18 cellular contexts compared by ENCODE assay signal in the genomic region with DNA sequence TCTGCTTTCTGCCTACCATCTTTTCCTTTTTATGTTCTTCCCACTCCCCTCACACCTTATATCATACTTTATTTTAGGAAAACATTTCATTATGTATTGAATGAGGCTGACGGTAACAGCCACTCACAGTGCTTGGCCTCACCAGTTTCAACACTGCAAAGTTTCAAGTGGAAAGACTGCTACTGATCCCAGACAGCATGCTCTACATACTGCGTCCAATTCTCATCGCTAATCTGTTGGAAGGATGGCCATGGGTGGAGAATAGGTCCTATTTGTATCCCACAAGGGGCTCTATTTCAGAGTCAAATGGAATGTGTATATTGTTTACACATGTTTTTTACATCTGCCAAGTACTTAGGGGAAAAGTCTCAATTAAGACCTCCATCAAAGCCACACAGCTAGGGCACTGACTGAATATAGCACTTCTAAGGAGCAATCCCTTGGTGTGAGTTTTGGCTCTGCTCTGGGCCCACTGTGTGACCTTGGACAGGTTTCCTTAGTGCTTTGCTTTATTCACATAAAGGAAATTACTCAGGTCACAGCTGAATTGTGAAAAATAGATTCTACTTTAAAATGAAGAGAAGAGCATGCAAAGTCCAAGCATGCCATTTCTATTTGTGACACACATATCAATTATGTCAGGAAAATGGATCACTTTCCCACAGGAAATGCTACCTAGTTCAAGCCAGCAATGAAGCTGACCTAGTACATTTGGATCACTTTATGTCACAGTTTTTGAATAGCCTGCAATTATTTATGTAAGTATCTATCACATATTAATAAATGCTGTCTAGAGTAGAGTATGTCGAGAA.
A peak's percentile ranks its signal among the peaks of the same experiment; 100 is the strongest.
DNase-seq lines count a peak whose midpoint lies in the region; ATAC-seq and TF ChIP-seq lines count a peak whose summit lies in the region.
"Had no signal": no experiment of that assay in that cellular context is flagged by ENCODE, and none has a peak within 500 bp of the region (broad histone marks: within the 10 kb centered on the region; RNA-seq: fewer than 3 reads in every experiment).

No MANE protein-coding gene starts in this region.

- no peak overlapping the region for H3K27ac ChIP-seq in foreskin keratinocyte
- H3K27ac ChIP-seq: neutrophil had no signal

- DNase-seq in GM03348 (ENCODE audit: low spot score) (peak; percentile 23), foreskin keratinocyte (no peak), osteocyte (ENCODE audit: extremely low spot score, unreplicated experiment) (no peak), T-helper 1 cell (no peak), lower leg skin (ENCODE audit: low spot score in 2 of 2) (no peak)
- no peak for DNase-seq in activated naive CD4-positive, alpha-beta T cell (lab: John Stamatoyannopoulos, UW)
- DNase-seq: activated CD4-positive, alpha-beta T cell treated with anti-CD3 and anti-CD28 coated beads, Interleukin-2, amount 10 ng/mL, durations not matched to agents 7 days and 5 days; amniotic stem cell; BE2C; DMS79; GOT3; NCI-H748 treated with DMSO at 0.1 percent for 48 hours; upper lobe of left lung had no signal

- no peaks in the 10 kb centered on the region for H3K27me3 ChIP-seq in foreskin keratinocyte
- H3K27me3 ChIP-seq: BE2C, neutrophil, upper lobe of left lung had no signal

- peak overlapping the region; percentile 61 for H3K4me3 Mint-ChIP-seq in osteocyte (ENCODE audit: unreplicated experiment)
- H3K4me3 Mint-ChIP-seq: activated CD4-positive, alpha-beta T cell treated with anti-CD3 and anti-CD28 coated beads, Interleukin-2, amount 10 ng/mL, durations not matched to agents 7 days and 5 days; dendritic cell treated with granulocyte-macrophage colony-stimulating factor and Interleukin-4, amounts not matched to agents 40 ng/mL and 50 ng/mL, for 4 days had no signal

- H3K4me1 ChIP-seq in foreskin keratinocyte: no peaks in the 10 kb centered on the region
- H3K4me1 ChIP-seq: BE2C had no signal

- no peak for TF ChIP-seq POLR2A in lower leg skin (IDR thresholded peaks at IDR 0.05)

- ATAC-seq in SK-N-SH treated with all-trans-retinoic acid at 6 μM for 48 hours (peak; percentile 40), foreskin keratinocyte (peak; percentile 16), HG03571 (IDR thresholded peaks at IDR 0.05; ENCODE audit: unreplicated experiment) (no peak)

- peaks cover 8% of the 10 kb centered on the region for H3K9me3 Mint-ChIP-seq in osteocyte (ENCODE audit: unreplicated experiment)
- H3K9me3 Mint-ChIP-seq: dendritic cell treated with granulocyte-macrophage colony-stimulating factor and Interleukin-4, amounts not matched to agents 40 ng/mL and 50 ng/mL, for 4 days had no signal

- WGBS in lower leg skin, 2 donors: 46 to 61% methylated on average over 4 of the region's 4 CpGs

- no peak overlapping the region for H3K4me3 ChIP-seq in lower leg skin (ENCODE audit: low read depth, poor library complexity, severe bottlenecking)
- H3K4me3 ChIP-seq: lung, upper lobe of left lung had no signal

- peaks cover 5% of the 10 kb centered on the region for H3K36me3 Mint-ChIP-seq in osteocyte (ENCODE audit: unreplicated experiment)

- intact Hi-C loops in lower leg skin (cut with DNase I; ENCODE audit: low total_unique reads): no loop called here

- H3K27ac Mint-ChIP-seq in osteocyte (ENCODE audit: unreplicated experiment): peak overlapping the region; percentile 97
- H3K27ac Mint-ChIP-seq: activated CD4-positive, alpha-beta T cell treated with anti-CD3 and anti-CD28 coated beads, Interleukin-2, amount 10 ng/mL, durations not matched to agents 7 days and 5 days; dendritic cell treated with granulocyte-macrophage colony-stimulating factor and Interleukin-4, amounts not matched to agents 40 ng/mL and 50 ng/mL, for 4 days had no signal

- peaks cover 41% of the 10 kb centered on the region for H3K4me1 Mint-ChIP-seq in osteocyte (ENCODE audit: unreplicated experiment)

- no peaks in the 10 kb centered on the region for H3K27me3 Mint-ChIP-seq in osteocyte (ENCODE audit: unreplicated experiment)
- H3K27me3 Mint-ChIP-seq: activated CD4-positive, alpha-beta T cell treated with anti-CD3 and anti-CD28 coated beads, Interleukin-2, amount 10 ng/mL, durations not matched to agents 7 days and 5 days had no signal

- TF ChIP-seq CTCF in foreskin keratinocyte (conservative IDR thresholded peaks at IDR 0.05) (no peak), osteocyte (IDR thresholded peaks at IDR 0.05) (no peak), lower leg skin (IDR thresholded peaks at IDR 0.05) (no peak)

TF ChIP-seq in SK-N-SH treated with all-trans-retinoic acid at 6 μM for 48 hours, 23 proteins besides CTCF, POLR2A, EP300 and RAD21:
- TF ChIP-seq PATZ1 (CRISPR knock-in tag; IDR thresholded peaks at IDR 0.05; ENCODE audit: borderline replicate concordance) (no peak), SNAI2 (CRISPR knock-in tag; IDR thresholded peaks at IDR 0.05) (no peak), ZC3H10 (CRISPR knock-in tag; IDR thresholded peaks at IDR 0.05) (no peak)
